In genomic region chr6:64932486-64932885, GRCh38 we compare ENCODE assay signal across 17 cellular contexts.
"Had no signal": no experiment of that assay in that cellular context is flagged by ENCODE, and none has a peak within 500 bp of the region (broad histone marks: within the 10 kb centered on the region; RNA-seq: fewer than 3 reads in every experiment).

No MANE protein-coding gene starts in this region.

- DNase-seq: activated CD4-positive, alpha-beta T cell treated with anti-CD3 and anti-CD28 coated beads for 4 hours; activated naive CD4-positive, alpha-beta T cell; cerebellar nuclear complex; endodermal cell; esophagus squamous epithelium; lower lobe of right lung; mucosa of descending colon; naive thymus-derived CD8-positive, alpha-beta T cell; occipital lobe; right lobe of liver; spleen; stimulated activated CD4-positive, alpha-beta T cell treated with anti-CD3 and anti-CD28 coated beads, Interleukin-1b, Interleukin-23, amount 100 ng/mL, for 48 hours had no signal

- ATAC-seq: lower lobe of right lung; mucosa of descending colon; naive thymus-derived CD8-positive, alpha-beta T cell; right lobe of liver; stimulated activated memory B cell treated with anti-CD40 and anti-IgM and Interleukin-4, amounts not matched to agents 10 μg/mL and 1 μg/mL and 100 μg/mL, for 72 hours had no signal

- FAIRE-seq: frontal cortex had no signal

- H3K4me3 ChIP-seq: esophagus squamous epithelium, lower lobe of right lung, mucosa of descending colon, prostate gland, right lobe of liver, spleen, tibial nerve, vagina had no signal

- H3K27ac ChIP-seq: esophagus squamous epithelium, lower lobe of right lung, prostate gland, right lobe of liver, spleen, tibial nerve, vagina had no signal

- H3K9me3 ChIP-seq: esophagus squamous epithelium, lower lobe of right lung, mucosa of descending colon, prostate gland, right lobe of liver, tibial nerve, vagina had no signal

- H3K36me3 ChIP-seq: esophagus squamous epithelium, lower lobe of right lung, prostate gland, right lobe of liver, spleen, tibial nerve, vagina had no signal

- H3K4me1 ChIP-seq: esophagus squamous epithelium, lower lobe of right lung, prostate gland, right lobe of liver, spleen, tibial nerve, vagina had no signal

- H3K27me3 ChIP-seq: esophagus squamous epithelium, right lobe of liver, spleen, tibial nerve, vagina had no signal
